2 cellular contexts compared by ENCODE assay signal in genomic region chr19:4580021-4580901, GRCh38.
TF ChIP-seq lines count a peak whose summit lies in the region.

No MANE protein-coding gene starts in this region.

TF ChIP-seq in IMR-90, 13 proteins besides CTCF, POLR2A, EP300 and RAD21:
- TF ChIP-seq RCOR1 (IDR thresholded peaks at IDR 0.05; ENCODE audit: insufficient replicate concordance, low read length) (no peak), MXI1 (IDR thresholded peaks at IDR 0.05; ENCODE audit: borderline replicate concordance, low read depth, low read length) (no peak), CHD1 (IDR thresholded peaks at IDR 0.05; ENCODE audit: low read depth, low read length) (no peak), USF2 (IDR thresholded peaks at IDR 0.05; ENCODE audit: low read depth, low read length) (peak; percentile 62), RFX5 (IDR thresholded peaks at IDR 0.05; ENCODE audit: low read depth, low read length) (no peak)
- TF ChIP-seq, protein P1, sequence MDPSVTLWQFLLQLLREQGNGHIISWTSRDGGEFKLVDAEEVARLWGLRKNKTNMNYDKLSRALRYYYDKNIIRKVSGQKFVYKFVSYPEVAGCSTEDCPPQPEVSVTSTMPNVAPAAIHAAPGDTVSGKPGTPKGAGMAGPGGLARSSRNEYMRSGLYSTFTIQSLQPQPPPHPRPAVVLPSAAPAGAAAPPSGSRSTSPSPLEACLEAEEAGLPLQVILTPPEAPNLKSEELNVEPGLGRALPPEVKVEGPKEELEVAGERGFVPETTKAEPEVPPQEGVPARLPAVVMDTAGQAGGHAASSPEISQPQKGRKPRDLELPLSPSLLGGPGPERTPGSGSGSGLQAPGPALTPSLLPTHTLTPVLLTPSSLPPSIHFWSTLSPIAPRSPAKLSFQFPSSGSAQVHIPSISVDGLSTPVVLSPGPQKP (IDR thresholded peaks at IDR 0.05; ENCODE audit: borderline replicate concordance, low read depth, low read length) = no peak

TF ChIP-seq in neural cell, 6 proteins besides CTCF, POLR2A, EP300 and RAD21:
- TF ChIP-seq POLR2AphosphoS5 (IDR thresholded peaks at IDR 0.05) = peak; percentile 68
- no peak for TF ChIP-seq MXI1 (conservative IDR thresholded peaks at IDR 0.05; ENCODE audit: poor library complexity, severe bottlenecking)
- no peak for TF ChIP-seq EZH2 (IDR thresholded peaks at IDR 0.05; ENCODE audit: borderline replicate concordance, insufficient read depth, low read length, poor library complexity, severe bottlenecking)
- no peak for TF ChIP-seq REST (IDR thresholded peaks at IDR 0.05; ENCODE audit: borderline replicate concordance)
- TF ChIP-seq TAF1 (IDR thresholded peaks at IDR 0.05; ENCODE audit: low read depth) = peak; percentile 29
- TF ChIP-seq SMC3 (conservative IDR thresholded peaks at IDR 0.05; ENCODE audit: poor library complexity) = peak; percentile 25
